In the genomic region with DNA sequence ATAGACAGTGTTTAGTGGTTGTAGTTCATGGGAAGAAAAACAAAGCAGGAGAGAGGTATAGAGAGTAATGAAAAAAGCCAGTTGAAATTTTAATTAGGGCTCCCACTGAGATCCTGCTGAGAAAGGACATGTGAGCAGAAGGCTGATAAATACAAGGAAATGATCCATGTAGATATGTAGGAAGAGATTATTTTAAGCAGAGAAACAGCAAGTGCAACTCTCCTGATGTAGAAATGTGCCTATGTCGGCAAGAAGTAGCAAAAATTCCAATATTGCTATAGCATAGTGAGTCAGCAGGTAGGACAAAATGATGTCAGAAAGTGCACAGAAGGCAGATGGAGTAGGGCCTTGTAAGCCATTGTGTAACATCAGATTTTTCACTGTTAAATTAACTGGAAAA, we compare ENCODE assay signal across 17 cellular contexts.
DNase-seq lines count a peak whose midpoint lies in the region; ATAC-seq and TF ChIP-seq lines count a peak whose summit lies in the region.
"Had no signal": no experiment of that assay in that cellular context is flagged by ENCODE, and none has a peak within 500 bp of the region (broad histone marks: within the 10 kb centered on the region; RNA-seq: fewer than 3 reads in every experiment).

No MANE protein-coding gene starts in this region.

- no peaks in the 10 kb centered on the region for H3K9me3 ChIP-seq in breast epithelium
- H3K9me3 ChIP-seq: prostate gland, upper lobe of right lung had no signal

- no peaks in the 10 kb centered on the region for H3K36me3 ChIP-seq in breast epithelium
- H3K36me3 ChIP-seq: left ventricle myocardium inferior, prostate gland, upper lobe of right lung had no signal

- TF ChIP-seq CTCF in MCF 10A (IDR thresholded peaks at IDR 0.05; ENCODE audit: unreplicated experiment) (no peak), breast epithelium (IDR thresholded peaks at IDR 0.05) (no peak), epithelial cell of proximal tubule (conservative IDR thresholded peaks at IDR 0.05; ENCODE audit: low read depth, low read length) (no peak)

- CTCF ChIA-PET in MCF 10A (lab: Yijun Ruan, JAX): interaction anchor here (0.6 kb wide), 1 partner anchor 451 kb away, joined by 3 read pairs; no protein-coding TSS in a partner anchor

- ATAC-seq in GM18519 (IDR thresholded peaks at IDR 0.05; ENCODE audit: low FRiP score, unreplicated experiment): no peak
- no peak for ATAC-seq in activated naive CD4-positive, alpha-beta T cell treated with anti-CD3 and anti-CD28 coated beads, Interleukin-2, amount 50 U/mL, for 72 hours
- ATAC-seq: activated T-cell treated with anti-CD3 and anti-CD28 coated beads, Interleukin-2, amount 50 U/mL, for 4 hours; upper lobe of right lung had no signal

- TF ChIP-seq POLR2A in breast epithelium (IDR thresholded peaks at IDR 0.05): no peak

- H3K4me3 ChIP-seq in breast epithelium (no peak overlapping the region), epithelial cell of proximal tubule (ENCODE audit: low read depth, low read length) (no peak overlapping the region)
- H3K4me3 ChIP-seq: left ventricle myocardium inferior, prostate gland, upper lobe of right lung had no signal

- POLR2A ChIA-PET in MCF 10A (lab: Yijun Ruan, JAX): interaction anchor here (0.9 kb wide), 1 partner anchor 92 kb away, joined by 3 read pairs; no protein-coding TSS in a partner anchor

- H3K27me3 ChIP-seq in breast epithelium: no peaks in the 10 kb centered on the region
- H3K27me3 ChIP-seq: upper lobe of right lung had no signal

- no peak overlapping the region for H3K27ac ChIP-seq in breast epithelium
- H3K27ac ChIP-seq: left ventricle myocardium inferior, prostate gland, upper lobe of right lung had no signal

- H3K36me3 Mint-ChIP-seq in MCF 10A (ENCODE audit: insufficient read depth, unreplicated experiment): no peaks in the 10 kb centered on the region
- no peaks in the 10 kb centered on the region for H3K36me3 Mint-ChIP-seq in activated naive CD4-positive, alpha-beta T cell treated with anti-CD3 and anti-CD28 coated beads, Interleukin-2, amount 50 U/mL, for 72 hours
- H3K36me3 Mint-ChIP-seq: activated naive CD8-positive, alpha-beta T cell treated with anti-CD3 and anti-CD28 coated beads for 36 hours had no signal

- peak overlapping the region; percentile 33 for H3K27ac Mint-ChIP-seq in MCF 10A (ENCODE audit: low read depth, unreplicated experiment)
- H3K27ac Mint-ChIP-seq in activated naive CD4-positive, alpha-beta T cell treated with anti-CD3 and anti-CD28 coated beads, Interleukin-2, amount 50 U/mL, for 72 hours: no peak overlapping the region
- H3K27ac Mint-ChIP-seq: activated naive CD8-positive, alpha-beta T cell treated with anti-CD3 and anti-CD28 coated beads for 36 hours had no signal

- H3K9me3 Mint-ChIP-seq in MCF 10A (ENCODE audit: unreplicated experiment): no peaks in the 10 kb centered on the region
- peaks cover 12 to 15% of the 10 kb centered on the region in 2 donors for H3K9me3 Mint-ChIP-seq in activated naive CD4-positive, alpha-beta T cell treated with anti-CD3 and anti-CD28 coated beads, Interleukin-2, amount 50 U/mL, for 72 hours

- no peak overlapping the region for H3K4me3 Mint-ChIP-seq in MCF 10A (ENCODE audit: unreplicated experiment)
- H3K4me3 Mint-ChIP-seq: activated naive CD8-positive, alpha-beta T cell treated with anti-CD3 and anti-CD28 coated beads for 36 hours; activated T-cell treated with anti-CD3 and anti-CD28 coated beads, Interleukin-2, amount 50 U/mL, for 4 hours had no signal

- no TSS peak for BruUV-seq in MCF 10A (replicated peaks; lab: Mats Ljungman, UMichigan)

- no peaks in the 10 kb centered on the region for H3K27me3 Mint-ChIP-seq in MCF 10A (ENCODE audit: insufficient read depth, unreplicated experiment)
- H3K27me3 Mint-ChIP-seq: activated naive CD8-positive, alpha-beta T cell treated with anti-CD3 and anti-CD28 coated beads for 36 hours had no signal

- H3K4me1 Mint-ChIP-seq in MCF 10A (ENCODE audit: insufficient read depth, unreplicated experiment): peaks cover 7% of the 10 kb centered on the region
- H3K4me1 Mint-ChIP-seq: activated naive CD8-positive, alpha-beta T cell treated with anti-CD3 and anti-CD28 coated beads for 36 hours had no signal

- DNase-seq in MCF 10A (ENCODE audit: unreplicated experiment) (peak; percentile 58), breast epithelium (ENCODE audit: low spot score in 2 of 2) (no peak), NCI-H460 (ENCODE audit: extremely low read depth, low read depth) (peak; percentile 39), epithelial cell of proximal tubule (ENCODE audit: low read depth) (peak; percentile 23), middle frontal gyrus (ENCODE audit: extremely low spot score, low spot score) (no peak), UCSD-AML1 (lab: John Stamatoyannopoulos, UW; ENCODE audit: unreplicated experiment) (no peak)
- no peak for DNase-seq in activated naive CD4-positive, alpha-beta T cell treated with anti-CD3 and anti-CD28 coated beads, Interleukin-2, amount 50 U/mL, for 72 hours (ENCODE audit: low spot score in 2 of 2)
- DNase-seq: activated CD4-positive, alpha-beta T cell treated with anti-CD3 and anti-CD28 coated beads, Interleukin-2, amount 50 U/mL, for 48 hours; activated naive CD8-positive, alpha-beta T cell treated with anti-CD3 and anti-CD28 coated beads for 36 hours; activated T-cell treated with anti-CD3 and anti-CD28 coated beads, Interleukin-2, amount 50 U/mL, for 4 hours; effector memory CD4-positive, alpha-beta T cell; left ventricle myocardium inferior; NCI-H2029 treated with DMSO at 0.1 percent for 48 hours; stimulated activated naive CD4-positive, alpha-beta T cell treated with Interleukin-2 at 50 U/mL for 16 hours; upper lobe of right lung had no signal

- H3K4me1 ChIP-seq in breast epithelium: no peaks in the 10 kb centered on the region
- H3K4me1 ChIP-seq: left ventricle myocardium inferior, prostate gland, upper lobe of right lung had no signal

- intact Hi-C loops in MCF 10A (cut with micrococcal nuclease): no loop called here
- intact Hi-C loops in breast epithelium (cut with DNase I; ENCODE audit: low total_unique reads): no loop called here

Comparison
In these comparisons a context has a peak if more than half of its experiments do, and no peak if none do; other contexts are left out.
1. DNase-seq: peak in MCF 10A (single experiment), NCI-H460 (single experiment) and epithelial cell of proximal tubule (single experiment); none in breast epithelium (0 of 2), middle frontal gyrus (single experiment), UCSD-AML1 (single experiment) and activated naive CD4-positive, alpha-beta T cell treated with anti-CD3 and anti-CD28 coated beads, Interleukin-2, amount 50 U/mL, for 72 hours (0 of 2).